ENCODE assay signal across 14 cellular contexts in genomic region chr1:226993676-226994356, GRCh38. TPM values are rescaled to one million over a fixed set of nuclear protein-coding genes. Genes with fewer than 3 reads are reported as not detected.
DNase-seq lines count a peak whose midpoint lies in the region; ATAC-seq and TF ChIP-seq lines count a peak whose summit lies in the region.
"Had no signal": no experiment of that assay in that cellular context is flagged by ENCODE, and none has a peak within 500 bp of the region (broad histone marks: within the 10 kb centered on the region; RNA-seq: fewer than 3 reads in every experiment).

No MANE protein-coding gene starts in this region.

- no peak overlapping the region for H3K14ac ChIP-seq in IMR-90 (replicated peaks; ENCODE audit: low read depth, low read length)

- H2BK15ac ChIP-seq in IMR-90 (ENCODE audit: low read depth, low read length), result no peak overlapping the region

- no peaks in the 10 kb centered on the region; the same call in 1 of the 2 replicates for H3K9me1 ChIP-seq in IMR-90 (ENCODE audit: insufficient read depth, low read length)

- H3K9me3 Mint-ChIP-seq in activated T-helper 2 cell treated with anti-CD3 and anti-CD28 coated beads, Interferon-gamma antibody, Interleukin-2, Interleukin-4, amounts not matched to agents 10 μg/mL and 5 μg/mL and 100 μg/mL, durations not matched to agents 14 hours and 24 hours and 36 hours, result peaks cover 7% of the 10 kb centered on the region
- H3K9me3 Mint-ChIP-seq: activated T-helper 17 cell treated with anti-CD3 and anti-CD28 coated beads, Interleukin-2, amount 50 U/mL, for 72 hours had no signal

- H3K23ac ChIP-seq in IMR-90 (ENCODE audit: low read depth, low read length), result no peak overlapping the region

- no peak overlapping the region for H2BK120ac ChIP-seq in IMR-90 (ENCODE audit: low read depth, low read length)

- H3K56ac ChIP-seq in IMR-90 (ENCODE audit: extremely low read depth, insufficient read depth, low read length), result no peak overlapping the region

- H3K4me3 Mint-ChIP-seq in activated T-helper 2 cell treated with anti-CD3 and anti-CD28 coated beads, Interferon-gamma antibody, Interleukin-2, Interleukin-4, amounts not matched to agents 10 μg/mL and 5 μg/mL and 100 μg/mL, durations not matched to agents 14 hours and 24 hours and 36 hours (ENCODE audit: low read depth), result no peak overlapping the region
- H3K4me3 Mint-ChIP-seq: activated T-helper 17 cell treated with anti-CD3 and anti-CD28 coated beads, Interleukin-2, amount 50 U/mL, for 72 hours had no signal

- POLR2A ChIA-PET in IMR-90 (lab: Charles Lee; ENCODE audit: unreplicated experiment), result no interaction called here

- dilution Hi-C loops in IMR-90 (cut with HindIII; ENCODE audit: low sequenced_read_pairs, unreplicated experiment), result no loop called here

- H3K36me3 ChIP-seq in IMR-90 (ENCODE audit: control insufficient read depth, insufficient read depth, low read length) (peaks cover 23% of the 10 kb centered on the region), ectodermal cell (ENCODE audit: control insufficient read depth, insufficient read depth, low read length) (no peaks in the 10 kb centered on the region), stomach smooth muscle (ENCODE audit: control insufficient read depth in 2 of 2, insufficient read depth in 2 of 2, low read length in 2 of 2) (peaks cover 7% of the 10 kb centered on the region in 2 donors)

- no peak overlapping the region for H2AFZ ChIP-seq in IMR-90 (replicated peaks; ENCODE audit: low read length, poor library complexity)

- no peak overlapping the region for H3K27ac Mint-ChIP-seq in activated T-helper 2 cell treated with anti-CD3 and anti-CD28 coated beads, Interferon-gamma antibody, Interleukin-2, Interleukin-4, amounts not matched to agents 10 μg/mL and 5 μg/mL and 100 μg/mL, durations not matched to agents 14 hours and 24 hours and 36 hours
- H3K27ac Mint-ChIP-seq: activated T-helper 17 cell treated with anti-CD3 and anti-CD28 coated beads, Interleukin-2, amount 50 U/mL, for 72 hours had no signal

- H3K9ac ChIP-seq in IMR-90 (ENCODE audit: low read depth, low read length), result no peak overlapping the region
- peak overlapping the region in 1 of 2 donors; percentile 13 for H3K9ac ChIP-seq in stomach smooth muscle (ENCODE audit: low read length in 2 of 2)

- CTCF ChIA-PET in IMR-90 (lab: Yijun Ruan, JAX), result no interaction called here

- no peaks in the 10 kb centered on the region for H3K27me3 Mint-ChIP-seq in activated T-helper 2 cell treated with anti-CD3 and anti-CD28 coated beads, Interferon-gamma antibody, Interleukin-2, Interleukin-4, amounts not matched to agents 10 μg/mL and 5 μg/mL and 100 μg/mL, durations not matched to agents 14 hours and 24 hours and 36 hours (ENCODE audit: low read depth)

- no peaks in the 10 kb centered on the region; the same call in 1 of the 2 replicates for H3K4me1 ChIP-seq in IMR-90 (ENCODE audit: control insufficient read depth, insufficient read depth, low read length)
- H3K4me1 ChIP-seq in ectodermal cell (ENCODE audit: control insufficient read depth, insufficient read depth, low read length), result peaks cover 39% of the 10 kb centered on the region
- peaks cover 24% of the 10 kb centered on the region for H3K4me1 ChIP-seq in stomach smooth muscle (ENCODE audit: control insufficient read depth, insufficient read depth, low read length)

- intact Hi-C loops in IMR-90 (cut with micrococcal nuclease), result loop anchor here (5.0 kb wide), 1 partner anchor 443 kb away; no protein-coding TSS in a partner anchor
- intact Hi-C loops in activated T-helper 2 cell treated with anti-CD3 and anti-CD28 coated beads, Interferon-gamma antibody, Interleukin-2, Interleukin-4, amounts not matched to agents 10 μg/mL and 5 μg/mL and 100 μg/mL, durations not matched to agents 14 hours and 24 hours and 36 hours (cut with micrococcal nuclease), result no loop called here

- H3K36me3 Mint-ChIP-seq in activated T-helper 2 cell treated with anti-CD3 and anti-CD28 coated beads, Interferon-gamma antibody, Interleukin-2, Interleukin-4, amounts not matched to agents 10 μg/mL and 5 μg/mL and 100 μg/mL, durations not matched to agents 14 hours and 24 hours and 36 hours (ENCODE audit: low read depth), result peaks cover 8% of the 10 kb centered on the region

- no peak overlapping the region for H4K8ac ChIP-seq in IMR-90 (ENCODE audit: low read depth in 2 of 2, low read length in 2 of 2)

- ATAC-seq in IMR-90 (ENCODE audit: low read depth) (no peak), HG03460 (IDR thresholded peaks at IDR 0.05; ENCODE audit: unreplicated experiment) (no peak)
- ATAC-seq: activated T-helper 17 cell treated with anti-CD3 and anti-CD28 coated beads, Interleukin-2, amount 50 U/mL, for 72 hours had no signal

- in situ Hi-C loops in IMR-90 (cut with MboI; ENCODE audit: low sequenced_read_pairs), result no loop called here

- H3K9me3 ChIP-seq in IMR-90 (ENCODE audit: control insufficient read depth, insufficient read depth, low read length), result no peaks in the 10 kb centered on the region
- no peaks in the 10 kb centered on the region for H3K9me3 ChIP-seq in ectodermal cell (ENCODE audit: control insufficient read depth, low read length)
- no peaks in the 10 kb centered on the region for H3K9me3 ChIP-seq in stomach smooth muscle (ENCODE audit: control insufficient read depth in 2 of 2, low read length in 2 of 2)
- H3K9me3 ChIP-seq: testis had no signal

- no peak overlapping the region for H2AK5ac ChIP-seq in IMR-90 (ENCODE audit: low read depth, low read length)

- no peak overlapping the region for H3K4me2 ChIP-seq in IMR-90 (ENCODE audit: low read depth, low read length)

- no peak overlapping the region for H4K91ac ChIP-seq in IMR-90 (ENCODE audit: insufficient read depth, low read depth, low read length)

- no peak overlapping the region for H2BK20ac ChIP-seq in IMR-90 (ENCODE audit: low read depth, low read length)

- H3K4me1 Mint-ChIP-seq in activated T-helper 2 cell treated with anti-CD3 and anti-CD28 coated beads, Interferon-gamma antibody, Interleukin-2, Interleukin-4, amounts not matched to agents 10 μg/mL and 5 μg/mL and 100 μg/mL, durations not matched to agents 14 hours and 24 hours and 36 hours (ENCODE audit: low read depth), result peaks cover 19% of the 10 kb centered on the region

- H3K4ac ChIP-seq in IMR-90 (ENCODE audit: low read depth, low read length), result no peak overlapping the region

- H3K27me3 ChIP-seq in IMR-90 (ENCODE audit: control insufficient read depth, insufficient read depth, low read length) (no peaks in the 10 kb centered on the region), ectodermal cell (ENCODE audit: control insufficient read depth, insufficient read depth, low read length, poor library complexity, severe bottlenecking) (no peaks in the 10 kb centered on the region), layer of hippocampus (ENCODE audit: control insufficient read depth, insufficient read depth, low read length) (no peaks in the 10 kb centered on the region), stomach smooth muscle (ENCODE audit: control insufficient read depth in 1 of 2, insufficient read depth in 2 of 2, low read length in 2 of 2) (no peaks in the 10 kb centered on the region)
- H3K27me3 ChIP-seq: testis had no signal

- TF ChIP-seq CTCF in IMR-90 (conservative IDR thresholded peaks at IDR 0.05; ENCODE audit: low read depth, low read length), result no peak

- no peak overlapping the region for H2BK5ac ChIP-seq in IMR-90 (ENCODE audit: low read depth, low read length, poor library complexity, severe bottlenecking)

- no peak for TF ChIP-seq POLR2A in IMR-90 (IDR thresholded peaks at IDR 0.05; ENCODE audit: low read depth, low read length)

- H3K27ac ChIP-seq in IMR-90 (ENCODE audit: insufficient read depth, low read length) (no peak overlapping the region), ectodermal cell (ENCODE audit: insufficient read depth, low read depth, low read length, poor library complexity, severe bottlenecking) (peak overlapping the region; percentile 2), layer of hippocampus (ENCODE audit: low read depth, low read length) (peak overlapping the region; percentile 59), stomach smooth muscle (ENCODE audit: low read length) (peak overlapping the region; percentile 41)
- H3K27ac ChIP-seq: testis had no signal

- DNase-seq in IMR-90 (no peak), NCI-H1048 (lab: John Stamatoyannopoulos, UW) (no peak)
- no peak for DNase-seq in activated T-helper 2 cell treated with anti-CD3 and anti-CD28 coated beads, Interferon-gamma antibody, Interleukin-2, Interleukin-4, amounts not matched to agents 10 μg/mL and 5 μg/mL and 100 μg/mL, durations not matched to agents 14 hours and 24 hours and 36 hours (ENCODE audit: low spot score)
- DNase-seq: C1 segment of cervical spinal cord; DMS79 treated with DMSO at 0.1 percent for 48 hours; NCI-H2171; NK-92 treated with Interleukin-12 subunit alpha and Interleukin-12 subunit beta, amount 100 ng/mL, for 24 hours; SIG-M5; testis had no signal

- no peak overlapping the region for H2AK9ac ChIP-seq in IMR-90 (replicated peaks; ENCODE audit: low read depth, low read length, poor library complexity)

- H3K79me1 ChIP-seq in IMR-90 (ENCODE audit: low read depth in 1 of 2, low read length in 2 of 2), result no peaks in the 10 kb centered on the region

- BruUV-seq in IMR-90 (replicated peaks; lab: Mats Ljungman, UMichigan), result TSS peak; percentile 32

- no peaks in the 10 kb centered on the region for H4K20me1 ChIP-seq in IMR-90 (ENCODE audit: insufficient read depth, low read length)

- no peak overlapping the region for H4K5ac ChIP-seq in IMR-90 (ENCODE audit: low read depth, low read length)

- H3K18ac ChIP-seq in IMR-90 (ENCODE audit: low read depth, low read length), result no peak overlapping the region

- H3K4me3 ChIP-seq in IMR-90 (ENCODE audit: insufficient read depth, low read depth, low read length), result no peak overlapping the region
- H3K4me3 ChIP-seq in ectodermal cell (ENCODE audit: insufficient read depth, low read depth, low read length), result no peak overlapping the region
- no peak overlapping the region for H3K4me3 ChIP-seq in stomach smooth muscle (ENCODE audit: low read length in 2 of 2)
- H3K4me3 ChIP-seq: testis had no signal

- WGBS in IMR-90 (ENCODE audit: extremely low coverage in 2 of 2, insufficient read length in 1 of 2), 2 experiments, result 76% methylated on average over 4 of the region's 16 CpGs; no CpG with 5 or more reads in 1 of the 2 experiments
- WGBS in ectodermal cell, 2 experiments, result 63 to 67% methylated on average over 16 of the region's 16 CpGs

- TF ChIP-seq RAD21 in IMR-90 (IDR thresholded peaks at IDR 0.05; ENCODE audit: low read length), result no peak

TF ChIP-seq in IMR-90, 13 proteins besides CTCF, POLR2A, EP300 and RAD21 (continues in another document):
- no peak for TF ChIP-seq RFX5 (IDR thresholded peaks at IDR 0.05; ENCODE audit: low read depth, low read length)

RNA-seq across cellular contexts. Expression of gene COQ8A, which starts 53.7 kb away (rescaled TPM):
- total RNA-seq in IMR-90 (2012; rRNA removed), result 3.3 and 3.8 TPM in 2 replicates
- 5.8 and 6.1 TPM in 2 replicates for polyA plus RNA-seq in IMR-90 (2012; rRNA removed)
- 4.5 and 6.1 TPM in 2 replicates for polyA plus RNA-seq in IMR-90 (2012; cell fraction: cytosol; rRNA removed)
- polyA plus RNA-seq in IMR-90 (2012; cell fraction: nucleus; rRNA removed; ENCODE audit: low replicate concordance), result 13.1 and 19.4 TPM in 2 replicates
- polyA plus RNA-seq in ectodermal cell (2013, experiment 1 of 4), result 22.3 TPM
- 22.3 TPM for polyA plus RNA-seq in ectodermal cell (2013, experiment 2 of 4)
- polyA plus RNA-seq in ectodermal cell (2013, experiment 3 of 4), result 20.5 TPM
- polyA plus RNA-seq in ectodermal cell (2013, experiment 4 of 4), result 21.3 TPM
- 28.0 and 30.4 TPM in 2 replicates for total RNA-seq in activated T-helper 2 cell treated with anti-CD3 and anti-CD28 coated beads, Interferon-gamma antibody, Interleukin-2, Interleukin-4, amounts not matched to agents 10 μg/mL and 5 μg/mL and 100 μg/mL, durations not matched to agents 14 hours and 24 hours and 36 hours
